Comparison of ENCODE assay signal across 21 cellular contexts in genomic region chr4:77078401-77078800, GRCh38.
"Had no signal": no experiment of that assay in that cellular context is flagged by ENCODE, and none has a peak within 500 bp of the region (broad histone marks: within the 10 kb centered on the region; RNA-seq: fewer than 3 reads in every experiment).

No MANE protein-coding gene starts in this region.

- H3K9me3 ChIP-seq: left ventricle myocardium inferior, lower lobe of right lung, pancreas, testis, tibial nerve, upper lobe of right lung had no signal

- H2AFZ ChIP-seq: hepatocyte had no signal

- H3K27ac ChIP-seq: coronary artery, foreskin keratinocyte, hepatocyte, left ventricle myocardium inferior, lower lobe of right lung, pancreas, testis, tibial nerve, upper lobe of right lung had no signal

- H3K27me3 ChIP-seq: foreskin keratinocyte, hepatocyte, pancreas, testis, tibial nerve, upper lobe of right lung had no signal

- DNase-seq: effector CD4-positive, alpha-beta T cell; endodermal cell; erythroblast; kidney; left cardiac atrium; left ventricle myocardium inferior; lower lobe of right lung; natural killer cell; occipital lobe; pancreas; right cardiac atrium; stimulated activated CD4-positive, alpha-beta T cell treated with anti-CD3 and anti-CD28 coated beads, Interleukin-4, amount 100 ng/mL, for 1 hour; stimulated activated CD8-positive, alpha-beta memory T cell treated with anti-CD3 and anti-CD28 coated beads, Interleukin-4, amount 100 ng/mL, for 48 hours; testis; upper lobe of right lung had no signal

- H3K4me3 ChIP-seq: coronary artery, hepatocyte, left ventricle myocardium inferior, lower lobe of right lung, pancreas, testis, tibial nerve, upper lobe of right lung had no signal

- H3K36me3 ChIP-seq: lower lobe of right lung, pancreas, tibial nerve, upper lobe of right lung had no signal

- FAIRE-seq: endothelial cell of umbilical vein, kidney, pancreas had no signal

- ATAC-seq: foreskin keratinocyte; left cardiac atrium; lower lobe of right lung; natural killer cell; pancreas; right cardiac atrium; stimulated activated effector memory CD8-positive, alpha-beta T cell treated with anti-CD3 and anti-CD28 coated beads, Interleukin-12 subunit alpha, Interleukin-12 subunit beta, amount 100 ng/mL, for 72 hours; upper lobe of right lung had no signal
